In the genomic region with DNA sequence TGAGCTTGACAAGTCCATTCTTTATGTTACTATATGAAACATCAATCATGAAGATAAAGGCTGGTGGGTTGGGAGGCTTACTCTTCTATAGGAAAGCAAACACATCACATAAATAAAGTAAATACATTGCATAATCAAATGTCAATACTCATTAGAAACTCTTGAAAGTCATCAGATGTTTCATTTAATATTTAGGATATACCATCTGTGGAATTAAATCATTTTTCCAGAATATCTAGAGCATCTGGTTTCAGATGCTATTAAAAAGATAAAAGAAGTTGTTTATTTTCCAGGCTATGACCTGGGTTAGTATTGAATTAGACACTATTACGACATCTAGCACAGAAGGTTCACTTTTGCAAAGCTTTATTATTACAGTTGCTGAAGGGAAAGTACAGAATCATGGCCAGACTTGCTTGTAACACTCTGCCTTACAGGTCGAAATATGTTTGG, we compare ENCODE assay signal across 12 cellular contexts.
DNase-seq lines count a peak whose midpoint lies in the region; TF ChIP-seq lines count a peak whose summit lies in the region.
"Had no signal": no experiment of that assay in that cellular context is flagged by ENCODE, and none has a peak within 500 bp of the region (broad histone marks: within the 10 kb centered on the region; RNA-seq: fewer than 3 reads in every experiment).

No MANE protein-coding gene starts in this region.

- DNase-seq in AG10803 (ENCODE audit: low read depth): peak; percentile 66
- peak; percentile 44 for DNase-seq in fibroblast of the conjunctiva (ENCODE audit: low read depth)
- DNase-seq in osteoblast (ENCODE audit: insufficient read length, low spot score, missing footprints): no peak
- DNase-seq in activated naive CD4-positive, alpha-beta T cell treated with anti-CD3 and anti-CD28 coated beads, Interleukin-2, amount 10 ng/mL, durations not matched to agents 7 days and 5 days: no peak
- DNase-seq in C1 segment of cervical spinal cord (lab: John Stamatoyannopoulos, UW): no peak
- no peak for DNase-seq in NK-92 (lab: John Stamatoyannopoulos, UW; ENCODE audit: unreplicated experiment)
- DNase-seq in MV-4-11 (lab: John Stamatoyannopoulos, UW): no peak
- DNase-seq: DND-41, KBM-7, NCI-H2227 treated with DMSO at 0.1 percent for 48 hours, nucleus accumbens had no signal

- H4K20me1 ChIP-seq in SU-DHL-6 (ENCODE audit: low read depth, low read length): no peaks in the 10 kb centered on the region
- H4K20me1 ChIP-seq in osteoblast (ENCODE audit: insufficient read depth, low read length): peaks cover 3% of the 10 kb centered on the region

- no peak overlapping the region for H3K4me3 Mint-ChIP-seq in activated naive CD4-positive, alpha-beta T cell treated with anti-CD3 and anti-CD28 coated beads, Interleukin-2, amount 10 ng/mL, durations not matched to agents 7 days and 5 days

- no peaks in the 10 kb centered on the region for H3K9me3 ChIP-seq in SU-DHL-6 (ENCODE audit: insufficient read depth, low read length)
- no peaks in the 10 kb centered on the region for H3K9me3 ChIP-seq in osteoblast (ENCODE audit: low read depth, low read length)

- H3K27ac Mint-ChIP-seq in activated naive CD4-positive, alpha-beta T cell treated with anti-CD3 and anti-CD28 coated beads, Interleukin-2, amount 10 ng/mL, durations not matched to agents 7 days and 5 days: no peak overlapping the region

- H3K9me3 Mint-ChIP-seq in activated naive CD4-positive, alpha-beta T cell treated with anti-CD3 and anti-CD28 coated beads, Interleukin-2, amount 10 ng/mL, durations not matched to agents 7 days and 5 days: no peaks in the 10 kb centered on the region

- peaks cover 12% of the 10 kb centered on the region for H3K36me3 Mint-ChIP-seq in activated naive CD4-positive, alpha-beta T cell treated with anti-CD3 and anti-CD28 coated beads, Interleukin-2, amount 10 ng/mL, durations not matched to agents 7 days and 5 days

- H3K27ac ChIP-seq in SU-DHL-6 (ENCODE audit: low read depth, low read length) (peak overlapping the region; percentile 92), osteoblast (ENCODE audit: low read depth, low read length) (peak overlapping the region; percentile 47)

- H3K4me3 ChIP-seq in AG10803 (ENCODE audit: low read length) (no peak overlapping the region), SU-DHL-6 (ENCODE audit: insufficient read depth, low read length, poor library complexity, severe bottlenecking) (no peak overlapping the region), osteoblast (ENCODE audit: insufficient read depth, low read length) (no peak overlapping the region)

- TF ChIP-seq CTCF in AG10803 (conservative IDR thresholded peaks at IDR 0.05; ENCODE audit: low read length) (no peak), SU-DHL-6 (IDR thresholded peaks at IDR 0.05; ENCODE audit: insufficient read depth, low read length, poor library complexity, severe bottlenecking) (no peak), osteoblast (IDR thresholded peaks at IDR 0.05; ENCODE audit: extremely low read depth, low read depth, low read length) (no peak)

- H3K4me2 ChIP-seq in SU-DHL-6 (ENCODE audit: low read depth, low read length, poor library complexity, severe bottlenecking) (peak overlapping the region; percentile 72), osteoblast (ENCODE audit: insufficient read depth, low read length) (no peak overlapping the region)

- H3K9me2 ChIP-seq in SU-DHL-6 (replicated peaks; ENCODE audit: insufficient read depth, low read length): no peaks in the 10 kb centered on the region

- H3K36me3 ChIP-seq in SU-DHL-6 (ENCODE audit: low read length): 0 out of 2 replicates have a peak, but pooled peaks cover 8% of the 10 kb centered on the region
- H3K36me3 ChIP-seq in osteoblast (ENCODE audit: insufficient read depth, low read length): peaks cover 70% of the 10 kb centered on the region

- H3F3A ChIP-seq in SU-DHL-6 (ENCODE audit: insufficient read depth): peaks cover 25% of the 10 kb centered on the region

- H2AFZ ChIP-seq in SU-DHL-6 (ENCODE audit: low read depth, low read length, severe bottlenecking) (no peak overlapping the region), osteoblast (ENCODE audit: low read length) (no peak overlapping the region)

- H3K9ac ChIP-seq in SU-DHL-6 (ENCODE audit: low read length): peak overlapping the region; percentile 13; the same call in 1 of the 2 replicates

- H3K4me1 ChIP-seq in osteoblast (ENCODE audit: insufficient read depth, low read length): peaks cover 78% of the 10 kb centered on the region

- CTCF ChIA-PET in activated naive CD4-positive, alpha-beta T cell treated with anti-CD3 and anti-CD28 coated beads, Interleukin-2, amount 10 ng/mL, durations not matched to agents 7 days and 5 days (lab: Charles Lee): interaction anchor here (0.6 to 1.8 kb wide), 4 partner anchors 12 to 107 kb away, joined by 3 to 5 read pairs (median 3); no protein-coding TSS in a partner anchor

- no peaks in the 10 kb centered on the region for H3K27me3 ChIP-seq in SU-DHL-6 (ENCODE audit: low read length)
- no peaks in the 10 kb centered on the region for H3K27me3 ChIP-seq in osteoblast (ENCODE audit: insufficient read depth, low read length)

- H3K79me2 ChIP-seq in SU-DHL-6 (ENCODE audit: insufficient read depth, low read length) (no peaks in the 10 kb centered on the region), osteoblast (ENCODE audit: insufficient read depth, low read length) (peaks cover 83% of the 10 kb centered on the region)

- H3K4me1 Mint-ChIP-seq in activated naive CD4-positive, alpha-beta T cell treated with anti-CD3 and anti-CD28 coated beads, Interleukin-2, amount 10 ng/mL, durations not matched to agents 7 days and 5 days: no peaks in the 10 kb centered on the region

- no peaks in the 10 kb centered on the region for H3K27me3 Mint-ChIP-seq in activated naive CD4-positive, alpha-beta T cell treated with anti-CD3 and anti-CD28 coated beads, Interleukin-2, amount 10 ng/mL, durations not matched to agents 7 days and 5 days

Comparison
In these comparisons a context has a peak if more than half of its experiments do, and no peak if none do; other contexts are left out.
1. DNase-seq: peak in AG10803 (single experiment) and fibroblast of the conjunctiva (single experiment); none in osteoblast (single experiment), activated naive CD4-positive, alpha-beta T cell treated with anti-CD3 and anti-CD28 coated beads, Interleukin-2, amount 10 ng/mL, durations not matched to agents 7 days and 5 days (single experiment), C1 segment of cervical spinal cord (0 of 14), NK-92 (single experiment) and MV-4-11 (single experiment).